ENCODE assay signal across 23 cellular contexts in genomic region chr11:121297872-121298271, GRCh38.
"Had no signal": no experiment of that assay in that cellular context is flagged by ENCODE, and none has a peak within 500 bp of the region (broad histone marks: within the 10 kb centered on the region; RNA-seq: fewer than 3 reads in every experiment).

No MANE protein-coding gene starts in this region.

- ATAC-seq: activated CD8-positive, alpha-beta T cell treated with anti-CD3 and anti-CD28 coated beads for 36 hours; activated naive CD4-positive, alpha-beta T cell treated with anti-CD3 and anti-CD28 coated beads, Interleukin-2, amount 50 U/mL, for 72 hours; activated T-cell treated with anti-CD3 and anti-CD28 coated beads, Interleukin-2, amount 50 U/mL, for 4 hours; heart right ventricle; left lung; lower lobe of right lung; mucosa of descending colon; natural killer cell treated with Interleukin-12 subunit alpha and Interleukin-12 subunit beta and Interleukin-15 and Interleukin-18, amount 100 ng/mL, for 72 hours had no signal

- H3K27ac Mint-ChIP-seq: activated CD8-positive, alpha-beta T cell treated with anti-CD3 and anti-CD28 coated beads for 36 hours; activated naive CD4-positive, alpha-beta T cell treated with anti-CD3 and anti-CD28 coated beads, Interleukin-2, amount 50 U/mL, for 72 hours; activated T-helper 2 cell treated with anti-CD3 and anti-CD28 coated beads, Interferon-gamma antibody, Interleukin-2, Interleukin-4, amounts not matched to agents 10 μg/mL and 5 μg/mL and 100 μg/mL, durations not matched to agents 14 hours and 24 hours and 36 hours; natural killer cell treated with Interleukin-12 subunit alpha and Interleukin-12 subunit beta and Interleukin-15 and Interleukin-18, amount 100 ng/mL, for 72 hours had no signal

- H3K27me3 Mint-ChIP-seq: activated CD8-positive, alpha-beta T cell treated with anti-CD3 and anti-CD28 coated beads for 36 hours; natural killer cell treated with Interleukin-12 subunit alpha and Interleukin-12 subunit beta and Interleukin-15 and Interleukin-18, amount 100 ng/mL, for 72 hours had no signal

- H3K9me3 ChIP-seq: esophagus squamous epithelium, heart right ventricle, left lung, lower lobe of right lung, mucosa of descending colon, neutrophil, prostate gland, suprapubic skin, tibial artery had no signal

- DNase-seq: activated CD4-positive, alpha-beta T cell treated with anti-CD3 and anti-CD28 coated beads for 1 hour; activated CD4-positive, alpha-beta T cell treated with anti-CD3 and anti-CD28 coated beads, Interleukin-2, amount 50 U/mL, for 1 hour; activated CD8-positive, alpha-beta T cell treated with anti-CD3 and anti-CD28 coated beads for 36 hours; activated T-cell treated with anti-CD3 and anti-CD28 coated beads, Interleukin-2, amount 50 U/mL, for 4 hours; anterior cingulate cortex; dermis blood vessel endothelial cell; effector CD4-positive, alpha-beta T cell; esophagus squamous epithelium; foreskin melanocyte; heart right ventricle; left lung; lower lobe of right lung; mucosa of descending colon; stimulated activated CD4-positive, alpha-beta T cell treated with anti-CD3 and anti-CD28 coated beads, Interleukin-15, amount 100 ng/mL, for 24 hours; stimulated activated naive CD4-positive, alpha-beta T cell; T-helper 2 cell; tibial artery had no signal

- H3K4me3 ChIP-seq: esophagus squamous epithelium, heart right ventricle, left lung, lower lobe of right lung, mucosa of descending colon, prostate gland, suprapubic skin, tibial artery had no signal

- H3K36me3 Mint-ChIP-seq: natural killer cell treated with Interleukin-12 subunit alpha and Interleukin-12 subunit beta and Interleukin-15 and Interleukin-18, amount 100 ng/mL, for 72 hours had no signal

- H3K27ac ChIP-seq: esophagus squamous epithelium, heart right ventricle, left lung, lower lobe of right lung, neutrophil, prostate gland, suprapubic skin, tibial artery had no signal

- H3K4me3 Mint-ChIP-seq: activated CD8-positive, alpha-beta T cell treated with anti-CD3 and anti-CD28 coated beads for 36 hours; activated T-cell treated with anti-CD3 and anti-CD28 coated beads, Interleukin-2, amount 50 U/mL, for 4 hours; natural killer cell treated with Interleukin-12 subunit alpha and Interleukin-12 subunit beta and Interleukin-15 and Interleukin-18, amount 100 ng/mL, for 72 hours had no signal

- H3K27me3 ChIP-seq: esophagus squamous epithelium, heart right ventricle, left lung, neutrophil, suprapubic skin, tibial artery had no signal

- H3K9me3 Mint-ChIP-seq: activated T-cell treated with anti-CD3 and anti-CD28 coated beads, Interleukin-2, amount 50 U/mL, for 4 hours; natural killer cell treated with Interleukin-12 subunit alpha and Interleukin-12 subunit beta and Interleukin-15 and Interleukin-18, amount 100 ng/mL, for 72 hours had no signal

- H3K36me3 ChIP-seq: lower lobe of right lung, neutrophil, prostate gland, suprapubic skin, tibial artery had no signal
